15 cellular contexts compared by ENCODE assay signal in the genomic region with DNA sequence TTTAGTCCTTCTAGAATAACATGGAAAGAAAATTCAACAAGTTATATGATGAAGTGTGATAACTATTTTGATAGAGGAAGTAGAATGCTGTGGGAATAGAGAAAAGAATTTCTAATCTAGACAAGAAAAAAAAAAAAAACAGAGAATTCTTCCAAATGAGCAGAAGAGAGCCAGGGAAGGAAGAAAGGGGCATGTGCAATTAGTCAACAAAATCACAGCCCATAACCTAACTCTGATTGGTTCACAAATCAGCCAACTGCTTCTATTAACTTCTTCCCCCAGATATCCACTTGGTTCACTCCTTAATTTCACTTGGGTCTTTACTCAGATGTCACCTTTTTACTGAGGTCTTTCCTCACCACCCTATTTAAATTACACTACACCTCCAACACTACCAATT.
DNase-seq lines count a peak whose midpoint lies in the region; ATAC-seq, FAIRE-seq and TF ChIP-seq lines count a peak whose summit lies in the region.
"Had no signal": no experiment of that assay in that cellular context is flagged by ENCODE, and none has a peak within 500 bp of the region (broad histone marks: within the 10 kb centered on the region; RNA-seq: fewer than 3 reads in every experiment).

No MANE protein-coding gene starts in this region.

- H4K20me1 ChIP-seq in K562 (replicated peaks; ENCODE audit: control insufficient read depth, insufficient read depth, low read length): no peaks in the 10 kb centered on the region

- H3K4me3 ChIP-seq in A549: no peak overlapping the region
- H3K4me3 ChIP-seq in K562: no peak overlapping the region
- H3K4me3 ChIP-seq: transverse colon had no signal

- H3K36me3 ChIP-seq in K562 (ENCODE audit: control insufficient read depth, insufficient read depth, low read length): no peaks in the 10 kb centered on the region
- H3K36me3 ChIP-seq: transverse colon had no signal

- no peak for TF ChIP-seq POLR2A in A549 (IDR thresholded peaks at IDR 0.05; ENCODE audit: low read length)
- no peak for TF ChIP-seq POLR2A in K562 (conservative IDR thresholded peaks at IDR 0.05)

- H3K4me1 ChIP-seq in A549 (peaks cover 76% of the 10 kb centered on the region), K562 (replicated peaks in 1 of 2; ENCODE audit: control insufficient read depth in 2 of 2, insufficient read depth in 2 of 2, low read length in 2 of 2) (peaks cover 0 to 49% of the 10 kb centered on the region in 2 experiments; a peak in 3 of 5 replicates)

- TF ChIP-seq RAD21 in A549 (conservative IDR thresholded peaks at IDR 0.05 in 1 of 2, IDR thresholded peaks at IDR 0.05 in 1 of 2) (no peak), K562 (CRISPR knock-in tag; conservative IDR thresholded peaks at IDR 0.05 in 1 of 2, IDR thresholded peaks at IDR 0.05 in 1 of 2) (no peak)

- 0 out of 2 replicates have a peak overlapping the region, but pooled peaks have one; percentile 69 for H2AFZ ChIP-seq in K562 (ENCODE audit: low read depth, low read length)

- H3K27ac ChIP-seq in A549 (peak overlapping the region; percentile 78 to 87), K562 (ENCODE audit: extremely low read depth, low read depth, low read length) (no peak overlapping the region)
- H3K27ac ChIP-seq: transverse colon had no signal

- TF ChIP-seq CTCF in A549 (IDR thresholded peaks at IDR 0.05): no peak
- no peak for TF ChIP-seq CTCF in K562 (IDR thresholded peaks at IDR 0.05 in 2 of 3, conservative IDR thresholded peaks at IDR 0.05 in 1 of 3; ENCODE audit: insufficient read depth in 2 of 3, low read depth in 1 of 3, low read length in 3 of 3)
- TF ChIP-seq CTCF in nephron progenitor cell (IDR thresholded peaks at IDR 0.05): no peak
- TF ChIP-seq CTCF in activated CD8-positive, alpha-beta T cell treated with anti-CD3 and anti-CD28 coated beads for 36 hours (IDR thresholded peaks at IDR 0.05): no peak

- peak overlapping the region; percentile 37 for H3K27ac Mint-ChIP-seq in nephron progenitor cell
- no peak overlapping the region for H3K27ac Mint-ChIP-seq in activated CD8-positive, alpha-beta T cell treated with anti-CD3 and anti-CD28 coated beads for 36 hours
- H3K27ac Mint-ChIP-seq: WTC11 had no signal

- H3K9me1 ChIP-seq in K562 (ENCODE audit: control insufficient read depth, insufficient read depth, low read length): no peaks in the 10 kb centered on the region

- H3K4me1 Mint-ChIP-seq in nephron progenitor cell: peaks cover 32% of the 10 kb centered on the region
- peaks cover 73% of the 10 kb centered on the region for H3K4me1 Mint-ChIP-seq in activated CD8-positive, alpha-beta T cell treated with anti-CD3 and anti-CD28 coated beads for 36 hours (ENCODE audit: low read depth)

- ATAC-seq in A549 (no peak), K562 (no peak), HG02970 (IDR thresholded peaks at IDR 0.05; ENCODE audit: low FRiP score, unreplicated experiment) (no peak)
- ATAC-seq in activated CD8-positive, alpha-beta T cell treated with anti-CD3 and anti-CD28 coated beads for 36 hours: no peak
- ATAC-seq: WTC11 had no signal

- H3K4me2 ChIP-seq in A549 (peak overlapping the region; percentile 40), K562 (ENCODE audit: insufficient read depth, low read length) (no peak overlapping the region)

- no TSS peak for BruUV-seq in K562 (replicated peaks; lab: Mats Ljungman, UMichigan)

- TF ChIP-seq EP300 in A549 (IDR thresholded peaks at IDR 0.05) (no peak), K562 (IDR thresholded peaks at IDR 0.05; ENCODE audit: low read length) (no peak)

- no peak overlapping the region for H3K9ac ChIP-seq in K562 (ENCODE audit: insufficient read depth in 1 of 2, low read depth in 2 of 2, low read length in 2 of 2)

- H3K9me3 ChIP-seq in A549 (peaks cover 11% of the 10 kb centered on the region; the same call in 1 of the 3 replicates), K562 (replicated peaks; ENCODE audit: control insufficient read depth, insufficient read depth, low read depth, low read length) (no peaks in the 10 kb centered on the region; the same call in 1 of the 2 replicates)
- H3K9me3 ChIP-seq: transverse colon had no signal

- FAIRE-seq in A549 (lab: Jason Lieb, UNC) (peak; percentile 43), K562 (lab: Jason Lieb, UNC) (no peak)

- H3K27me3 ChIP-seq in K562 (ENCODE audit: control insufficient read depth in 2 of 2, insufficient read depth in 2 of 2, low read length in 2 of 2): no peaks in the 10 kb centered on the region
- H3K27me3 ChIP-seq: transverse colon had no signal

- peaks cover 4% of the 10 kb centered on the region for H3K9me3 Mint-ChIP-seq in nephron progenitor cell
- peaks cover 13% of the 10 kb centered on the region for H3K9me3 Mint-ChIP-seq in activated CD8-positive, alpha-beta T cell treated with anti-CD3 and anti-CD28 coated beads for 36 hours
- H3K9me3 Mint-ChIP-seq: WTC11 had no signal

- DNase-seq in A549 (ENCODE audit: low read depth in 1 of 2, low spot score in 1 of 2): no peak
- DNase-seq in EL: peak; percentile 31
- no peak for DNase-seq in K562 (ENCODE audit: extremely low read depth in 1 of 4, low spot score in 3 of 4)
- DNase-seq in nephron progenitor cell: no peak
- no peak for DNase-seq in NCI-H187 (lab: John Stamatoyannopoulos, UW)
- DNase-seq in activated CD8-positive, alpha-beta T cell treated with anti-CD3 and anti-CD28 coated beads for 36 hours: no peak
- no peak for DNase-seq in SIG-M5 (lab: John Stamatoyannopoulos, UW)
- DNase-seq: mammary epithelial cell; NCI-H2029; stimulated activated CD4-positive, alpha-beta T cell treated with anti-CD3 and anti-CD28 coated beads, Interleukin-15, amount 100 ng/mL, for 24 hours; stimulated activated naive CD4-positive, alpha-beta T cell; T-helper 2 cell; transverse colon had no signal

- intact Hi-C loops in K562 (cut with micrococcal nuclease): loop anchor here (5.0 kb wide), 1 partner anchor 66 kb away; no protein-coding TSS in a partner anchor
- intact Hi-C loops in activated CD8-positive, alpha-beta T cell treated with anti-CD3 and anti-CD28 coated beads for 36 hours (cut with micrococcal nuclease): no loop called here

- in situ Hi-C loops in K562 (cut with MboI): no loop called here

- POLR2A ChIA-PET in A549 (lab: Yijun Ruan, JAX): interaction anchor here (1.2 kb wide), 2 partner anchors 69 to 70 kb away, joined by 3 read pairs; a partner anchor contains a TSS
- POLR2A ChIA-PET in K562 (lab: Yijun Ruan, JAX): interaction anchor here (1.5 to 1.6 kb wide), 2 partner anchors 10 to 13 kb away, joined by 4 to 5 read pairs; no protein-coding TSS in a partner anchor
- POLR2A ChIA-PET in activated CD8-positive, alpha-beta T cell treated with anti-CD3 and anti-CD28 coated beads for 36 hours (lab: Charles Lee): no interaction called here

- no peaks in the 10 kb centered on the region for H3K79me2 ChIP-seq in K562 (ENCODE audit: control insufficient read depth, insufficient read depth, low read length)

- H3K4me3 Mint-ChIP-seq in nephron progenitor cell: no peak overlapping the region
- no peak overlapping the region for H3K4me3 Mint-ChIP-seq in activated CD8-positive, alpha-beta T cell treated with anti-CD3 and anti-CD28 coated beads for 36 hours
- H3K4me3 Mint-ChIP-seq: WTC11 had no signal

- CTCF ChIA-PET in A549 (lab: Yijun Ruan, JAX) (interaction anchor here (0.9 to 1.9 kb wide), 2 partner anchors 13 to 694 kb away, joined by 3 to 7 read pairs; no protein-coding TSS in a partner anchor), K562 (lab: Yijun Ruan, JAX; ENCODE audit: low intra/inter-chr PET ratio) (interaction anchor here (0.7 kb wide), 1 partner anchor 252 kb away, joined by 5 read pairs; no protein-coding TSS in a partner anchor)
- CTCF ChIA-PET in activated CD8-positive, alpha-beta T cell treated with anti-CD3 and anti-CD28 coated beads for 36 hours (lab: Charles Lee): interaction anchor here (1.3 kb wide), 1 partner anchor 13 kb away, joined by 4 read pairs; no protein-coding TSS in a partner anchor

- no peaks in the 10 kb centered on the region for H3K36me3 Mint-ChIP-seq in nephron progenitor cell (ENCODE audit: low read depth)
- H3K36me3 Mint-ChIP-seq in activated CD8-positive, alpha-beta T cell treated with anti-CD3 and anti-CD28 coated beads for 36 hours (ENCODE audit: low read depth): peaks cover 22% of the 10 kb centered on the region
- H3K36me3 Mint-ChIP-seq: WTC11 had no signal

- H3K27me3 Mint-ChIP-seq in nephron progenitor cell (ENCODE audit: low read depth, poor library complexity): no peaks in the 10 kb centered on the region
- H3K27me3 Mint-ChIP-seq in activated CD8-positive, alpha-beta T cell treated with anti-CD3 and anti-CD28 coated beads for 36 hours: no peaks in the 10 kb centered on the region

TF ChIP-seq in A549, 52 proteins besides CTCF, POLR2A, EP300 and RAD21 (continues in another document):
- TF ChIP-seq NFE2L2 (conservative IDR thresholded peaks at IDR 0.05; ENCODE audit: low read length): no peak
- no peak for TF ChIP-seq RARB (CRISPR knock-in tag; IDR thresholded peaks at IDR 0.05)
- no peak for TF ChIP-seq NR3C1 (IDR thresholded peaks at IDR 0.05)
- no peak for TF ChIP-seq RNF2 (IDR thresholded peaks at IDR 0.05; ENCODE audit: borderline replicate concordance, low read depth)
- TF ChIP-seq, protein P1, sequence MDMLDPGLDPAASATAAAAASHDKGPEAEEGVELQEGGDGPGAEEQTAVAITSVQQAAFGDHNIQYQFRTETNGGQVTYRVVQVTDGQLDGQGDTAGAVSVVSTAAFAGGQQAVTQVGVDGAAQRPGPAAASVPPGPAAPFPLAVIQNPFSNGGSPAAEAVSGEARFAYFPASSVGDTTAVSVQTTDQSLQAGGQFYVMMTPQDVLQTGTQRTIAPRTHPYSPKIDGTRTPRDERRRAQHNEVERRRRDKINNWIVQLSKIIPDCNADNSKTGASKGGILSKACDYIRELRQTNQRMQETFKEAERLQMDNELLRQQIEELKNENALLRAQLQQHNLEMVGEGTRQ (IDR thresholded peaks at IDR 0.05): no peak
- no peak for TF ChIP-seq ZFP36 (IDR thresholded peaks at IDR 0.05; ENCODE audit: borderline replicate concordance, partially characterized antibody)
- TF ChIP-seq SMC3 (IDR thresholded peaks at IDR 0.05): no peak

TF ChIP-seq in K562, 482 proteins besides CTCF, POLR2A, EP300 and RAD21 (continues in another document):
- TF ChIP-seq, protein P2, sequence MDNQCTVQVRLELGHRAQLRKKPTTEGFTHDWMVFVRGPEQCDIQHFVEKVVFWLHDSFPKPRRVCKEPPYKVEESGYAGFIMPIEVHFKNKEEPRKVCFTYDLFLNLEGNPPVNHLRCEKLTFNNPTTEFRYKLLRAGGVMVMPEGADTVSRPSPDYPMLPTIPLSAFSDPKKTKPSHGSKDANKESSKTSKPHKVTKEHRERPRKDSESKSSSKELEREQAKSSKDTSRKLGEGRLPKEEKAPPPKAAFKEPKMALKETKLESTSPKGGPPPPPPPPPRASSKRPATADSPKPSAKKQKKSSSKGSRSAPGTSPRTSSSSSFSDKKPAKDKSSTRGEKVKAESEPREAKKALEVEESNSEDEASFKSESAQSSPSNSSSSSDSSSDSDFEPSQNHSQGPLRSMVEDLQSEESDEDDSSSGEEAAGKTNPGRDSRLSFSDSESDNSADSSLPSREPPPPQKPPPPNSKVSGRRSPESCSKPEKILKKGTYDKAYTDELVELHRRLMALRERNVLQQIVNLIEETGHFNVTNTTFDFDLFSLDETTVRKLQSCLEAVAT (IDR thresholded peaks at IDR 0.05): no peak
